Comparison of ENCODE assay signal across 34 cellular contexts in genomic region chr6:63578757-63579156, GRCh38.
"Had no signal": no experiment of that assay in that cellular context is flagged by ENCODE, and none has a peak within 500 bp of the region (broad histone marks: within the 10 kb centered on the region; RNA-seq: fewer than 3 reads in every experiment).

No MANE protein-coding gene starts in this region.

- DNase-seq: activated B cell treated with CpG ODN at 0.5 μM for 24 hours; activated CD4-positive, alpha-beta memory T cell treated with anti-CD3 and anti-CD28 coated beads for 36 hours; activated CD4-positive, alpha-beta T cell treated with anti-CD3 and anti-CD28 coated beads for 4 hours; activated CD4-positive, alpha-beta T cell treated with anti-CD3 and anti-CD28 coated beads, Interleukin-2, amount 10 ng/mL, durations not matched to agents 24 days and 14 days; activated CD4-positive, alpha-beta T cell treated with anti-CD3 and anti-CD28 coated beads, Interleukin-2, amount 50 U/mL, for 1 hour; activated CD4-positive, alpha-beta T cell treated with anti-CD3 and anti-CD28 coated beads, Interleukin-2, amount 50 U/mL, for 4 hours; activated CD4-positive, CD25-positive, alpha-beta regulatory T cell treated with anti-CD3 and anti-CD28 coated beads, Interleukin-2, amount 50 U/mL, for 72 hours; activated CD8-positive, alpha-beta memory T cell treated with anti-CD3 and anti-CD28 coated beads, Interleukin-2, amount 50 U/mL, for 4 hours; activated CD8-positive, alpha-beta T cell treated with anti-CD3 and anti-CD28 coated beads for 36 hours; activated effector memory CD4-positive, alpha-beta T cell treated with anti-CD3 and anti-CD28 coated beads, Interleukin-2, amount 50 U/mL, for 16 hours; activated gamma-delta T cell treated with Interleukin-2 at 50 U/mL for 16 hours; activated naive CD4-positive, alpha-beta T cell; activated naive CD4-positive, alpha-beta T cell treated with anti-CD3 and anti-CD28 coated beads for 36 hours; activated naive CD4-positive, alpha-beta T cell treated with anti-CD3 and anti-CD28 coated beads, Interleukin-2, amount 50 U/mL, for 16 hours; activated naive CD8-positive, alpha-beta T cell treated with anti-CD3 and anti-CD28 coated beads for 36 hours; activated T-cell treated with anti-CD3 and anti-CD28 coated beads for 4 hours; activated T-cell treated with anti-CD3 and anti-CD28 coated beads, Interleukin-2, amount 50 U/mL, for 1 hour; activated T-cell treated with anti-CD3 and anti-CD28 coated beads, Interleukin-2, amount 50 U/mL, for 4 hours; activated T-cell treated with anti-CD3 and anti-CD28 coated beads, Interleukin-2, amount 50 U/mL, for 72 hours; adrenal gland; amniotic stem cell; aorta; body of pancreas; brain microvascular endothelial cell; central memory CD4-positive, alpha-beta T cell; T-helper 1 cell; T-helper 2 cell; T-helper 9 cell had no signal

- H3K4me1 ChIP-seq: breast epithelium had no signal

- ATAC-seq: activated CD8-positive, alpha-beta T cell treated with anti-CD3 and anti-CD28 coated beads for 36 hours; activated naive CD4-positive, alpha-beta T cell treated with anti-CD3 and anti-CD28 coated beads, Interleukin-2, amount 50 U/mL, for 72 hours; activated T-cell treated with anti-CD3 and anti-CD28 coated beads, Interleukin-2, amount 50 U/mL, for 4 hours; activated T-cell treated with anti-CD3 and anti-CD28 coated beads, Interleukin-2, amount 50 U/mL, for 72 hours; activated T-helper 17 cell treated with anti-CD3 and anti-CD28 coated beads, Interleukin-2, amount 50 U/mL, for 72 hours; body of pancreas had no signal

- H3K27me3 ChIP-seq: adrenal gland, body of pancreas, brain microvascular endothelial cell, breast epithelium had no signal

- H3K27ac ChIP-seq: adrenal gland, body of pancreas, brain microvascular endothelial cell, breast epithelium, VCaP had no signal

- FAIRE-seq: astrocyte, TTC549 had no signal

- H3K4me3 ChIP-seq: adrenal gland, body of pancreas, breast epithelium had no signal

- H3K9me3 ChIP-seq: adrenal gland, body of pancreas, breast epithelium had no signal
